Comparison of ENCODE assay signal across 7 cellular contexts in genomic region chr22:21652547-21653545, GRCh38. TPM values are rescaled to one million over a fixed set of nuclear protein-coding genes. Genes with fewer than 3 reads are reported as not detected.
DNase-seq lines count a peak whose midpoint lies in the region; ATAC-seq and TF ChIP-seq lines count a peak whose summit lies in the region.

No MANE protein-coding gene starts in this region.

- peak overlapping the region; percentile 87 for H3K4me2 ChIP-seq in GM23338

- peaks cover 28% of the 10 kb centered on the region for H3K4me1 Mint-ChIP-seq in GM23338

- H3K4me3 Mint-ChIP-seq in GM23338: peak overlapping the region; percentile 94

- POLR2A ChIA-PET in RWPE1 (lab: Yijun Ruan, JAX; ENCODE audit: low non-redundant PET): no interaction called here

- ATAC-seq in GM23338: peak; percentile 20
- ATAC-seq in stimulated activated naive CD8-positive, alpha-beta T cell treated with anti-CD3 and anti-CD28 coated beads, Interleukin-15, Interleukin-2, amounts not matched to agents 100 U/mL and 50 U/mL, for 24 hours: peak; percentile 1
- no peak for ATAC-seq in HG02981 (IDR thresholded peaks at IDR 0.05; ENCODE audit: unreplicated experiment)

- intact Hi-C loops in left ventricle myocardium inferior (cut with micrococcal nuclease): no loop called here

- peaks cover 13% of the 10 kb centered on the region; the same call in 1 of the 2 replicates for H3K36me3 ChIP-seq in GM23338 (ENCODE audit: insufficient read depth)
- H3K36me3 ChIP-seq in left ventricle myocardium inferior: peaks cover 11% of the 10 kb centered on the region

- H4K20me1 ChIP-seq in GM23338 (replicated peaks; ENCODE audit: insufficient read depth): no peaks in the 10 kb centered on the region; the same call in 1 of the 2 replicates

- peaks cover 7% of the 10 kb centered on the region for H3K79me2 ChIP-seq in GM23338 (replicated peaks; ENCODE audit: insufficient read depth)

- H3K27me3 ChIP-seq in GM23338 (ENCODE audit: insufficient read depth) (no peaks in the 10 kb centered on the region), left ventricle myocardium inferior (ENCODE audit: low read depth) (peaks cover 6% of the 10 kb centered on the region)

- peaks cover 12% of the 10 kb centered on the region for H3K27me3 Mint-ChIP-seq in GM23338 (ENCODE audit: insufficient read depth, low read depth, poor library complexity)

- TF ChIP-seq CTCF in GM23338 (conservative IDR thresholded peaks at IDR 0.05; ENCODE audit: low read depth in 2 of 2) (0 out of 4 replicates have a peak, but pooled peaks of 1 of the 2 experiments have one; percentile 15), RWPE1 (conservative IDR thresholded peaks at IDR 0.05; ENCODE audit: low read depth) (no peak), left ventricle myocardium inferior (IDR thresholded peaks at IDR 0.05; ENCODE audit: borderline replicate concordance) (no peak)

- peak; percentile 66 for DNase-seq in GM23338 (ENCODE audit: low spot score)
- no peak for DNase-seq in RWPE1 (ENCODE audit: low spot score)
- no peak for DNase-seq in left ventricle myocardium inferior
- DNase-seq in stimulated activated naive CD8-positive, alpha-beta T cell treated with anti-CD3 and anti-CD28 coated beads, Interleukin-15, Interleukin-2, amounts not matched to agents 100 U/mL and 50 U/mL, for 24 hours: no peak
- DNase-seq in epidermal melanocyte (ENCODE audit: insufficient read length, low spot score): no peak
- DNase-seq in EL: no peak

- peak overlapping the region; percentile 73; the same call in 1 of the 2 replicates for H2AFZ ChIP-seq in GM23338

- no peak overlapping the region for H3K27ac Mint-ChIP-seq in GM23338

- H3K4me3 ChIP-seq in GM23338 (peak overlapping the region; percentile 62), left ventricle myocardium inferior (peak overlapping the region; percentile 83)

- H3K9me2 ChIP-seq in GM23338 (ENCODE audit: insufficient read depth): no peaks in the 10 kb centered on the region

- H3K9me3 ChIP-seq in left ventricle myocardium inferior (replicated peaks): no peaks in the 10 kb centered on the region

- H3K27ac ChIP-seq in GM23338 (ENCODE audit: low read depth) (no peak overlapping the region), RWPE1 (peak overlapping the region; percentile 69), left ventricle myocardium inferior (replicated peaks) (peak overlapping the region; percentile 18)

- peaks cover 42% of the 10 kb centered on the region for H3F3A ChIP-seq in GM23338 (replicated peaks; ENCODE audit: low read depth)

- H3K4me1 ChIP-seq in GM23338 (ENCODE audit: insufficient read depth) (peaks cover 27% of the 10 kb centered on the region), left ventricle myocardium inferior (peaks cover 34% of the 10 kb centered on the region)

- CTCF ChIA-PET in RWPE1 (lab: Yijun Ruan, JAX): interaction anchor here (0.9 kb wide), 1 partner anchor 8 kb away, joined by 4 read pairs; no protein-coding TSS in a partner anchor

- H3K36me3 Mint-ChIP-seq in GM23338 (ENCODE audit: low read depth): peaks cover 34% of the 10 kb centered on the region

- no peaks in the 10 kb centered on the region for H3K9me3 Mint-ChIP-seq in GM23338

TF ChIP-seq in GM23338, 12 proteins besides CTCF, POLR2A, EP300 and RAD21:
- TF ChIP-seq POLR2AphosphoS5 (IDR thresholded peaks at IDR 0.05; ENCODE audit: low read depth): peak; percentile 20; the same call in 1 of the 2 replicates
- TF ChIP-seq ZNF331 (CRISPR knock-in tag; IDR thresholded peaks at IDR 0.05; ENCODE audit: low read depth): no peak
TF ChIP-seq in GM23338: peak in this region for 1.

RNA-seq across cellular contexts. Expression of gene SDF2L1, which starts 10.7 kb away (rescaled TPM):
- total RNA-seq in GM23338 (2014; rRNA removed; shearing (Covaris generic)): 60.3 and 62.3 TPM in 2 replicates
- 72.7 and 74.8 TPM in 2 replicates for polyA plus RNA-seq in GM23338 (2016; fragmentation: Nextera tagmentation; extraction: Ambion mirVana)
- 18.3 TPM for total RNA-seq in left ventricle myocardium inferior

RNA-seq across cellular contexts. Expression of gene PPIL2, which starts 13.0 kb away (rescaled TPM):
- total RNA-seq in GM23338 (2014; rRNA removed; shearing (Covaris generic)): 30.7 and 34.1 TPM in 2 replicates
- polyA plus RNA-seq in GM23338 (2016; fragmentation: Nextera tagmentation; extraction: Ambion mirVana): 21.6 and 23.0 TPM in 2 replicates
- 27.1 TPM for total RNA-seq in left ventricle myocardium inferior

RNA-seq across cellular contexts. Expression of gene CCDC116, which starts 20.3 kb away (rescaled TPM):
- total RNA-seq in GM23338 (2014; rRNA removed; shearing (Covaris generic)): 0.14 TPM in 1 of 2 replicates, not detected in the other
- polyA plus RNA-seq in GM23338 (2016; fragmentation: Nextera tagmentation; extraction: Ambion mirVana): 0.35 TPM in 1 of 2 replicates, not detected in the other
- total RNA-seq in left ventricle myocardium inferior: 0.11 TPM

RNA-seq across cellular contexts. Expression of gene YDJC, which starts 23.0 kb away (rescaled TPM):
- total RNA-seq in GM23338 (2014; rRNA removed; shearing (Covaris generic)): 58.8 and 83.7 TPM in 2 replicates
- 53.3 and 58.4 TPM in 2 replicates for polyA plus RNA-seq in GM23338 (2016; fragmentation: Nextera tagmentation; extraction: Ambion mirVana)
- total RNA-seq in left ventricle myocardium inferior: 4.5 TPM
